Comparison of ENCODE assay signal across 28 cellular contexts in the genomic region with DNA sequence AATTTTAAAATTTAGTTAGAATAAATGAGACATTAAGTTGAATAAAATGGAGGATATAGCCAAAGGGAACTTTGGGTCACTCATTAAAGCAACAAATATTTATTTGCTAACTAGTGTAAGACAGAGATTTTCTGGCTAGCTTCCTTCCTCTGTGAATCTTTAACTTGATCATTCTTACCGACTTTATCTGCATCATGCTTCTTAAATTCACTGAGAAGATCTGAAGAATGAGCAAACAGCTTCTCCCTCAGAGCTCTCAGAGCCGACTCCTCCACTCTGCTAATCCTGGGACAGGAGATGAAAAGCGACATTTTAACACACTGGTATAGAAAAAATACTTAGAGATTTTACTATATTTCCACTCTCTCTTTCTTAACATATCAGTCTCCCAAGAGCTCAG. TPM values are rescaled to one million over a fixed set of nuclear protein-coding genes. Genes with fewer than 3 reads are reported as not detected.
"Had no signal": no experiment of that assay in that cellular context is flagged by ENCODE, and none has a peak within 500 bp of the region (broad histone marks: within the 10 kb centered on the region; RNA-seq: fewer than 3 reads in every experiment).

No MANE protein-coding gene starts in this region.

- H3K4me3 Mint-ChIP-seq: IgD-negative memory B cell had no signal

- H3K36me3 ChIP-seq: SJSA1 had no signal

- H3K9ac ChIP-seq: KMS-11 had no signal

- ATAC-seq: K562 had no signal

- H3K4me3 ChIP-seq: K562, SJSA1, SK-N-MC had no signal

- H3K9me3 ChIP-seq: SJSA1 had no signal

- H3K4me2 ChIP-seq: KMS-11 had no signal

- H3K27me3 ChIP-seq: SJSA1 had no signal

- H3K27ac ChIP-seq: HL-60, KMS-11, SJSA1, SK-N-MC had no signal

- DNase-seq: Kasumi-1, MM.1S, MV-4-11, NCI-H1048, NCI-H1105, NCI-H1417, NCI-H1436 treated with DMSO at 0.1 percent for 48 hours, NCI-H1694, NCI-H187 treated with DMSO at 0.1 percent for 48 hours, NCI-H2029 treated with DMSO at 0.1 percent for 48 hours, NCI-H2107, NCI-H2227 treated with DMSO at 0.1 percent for 48 hours, NCI-H524 treated with DMSO at 0.1 percent for 48 hours, NCI-H69, NCI-H774, Right ventricle myocardium superior, RPMI8226, SIG-M5 had no signal

- H3K27ac Mint-ChIP-seq: IgD-negative memory B cell had no signal

- FAIRE-seq: HTR-8/SVneo, K562, RCC 7860 had no signal

- H3K4me1 ChIP-seq: SJSA1 had no signal

- H3K4me1 Mint-ChIP-seq: IgD-negative memory B cell had no signal

RNA-seq across cellular contexts. Expression of gene PPEF2, which starts 35.1 kb away (rescaled TPM):
- total RNA-seq: K562, M059J, NCI-H460, Right ventricle myocardium superior, SJSA1 had no signal
- polyA plus RNA-seq: IgD-negative memory B cell, K562 had no signal
